Comparison of ENCODE assay signal across 1 cellular context in the genomic region with DNA sequence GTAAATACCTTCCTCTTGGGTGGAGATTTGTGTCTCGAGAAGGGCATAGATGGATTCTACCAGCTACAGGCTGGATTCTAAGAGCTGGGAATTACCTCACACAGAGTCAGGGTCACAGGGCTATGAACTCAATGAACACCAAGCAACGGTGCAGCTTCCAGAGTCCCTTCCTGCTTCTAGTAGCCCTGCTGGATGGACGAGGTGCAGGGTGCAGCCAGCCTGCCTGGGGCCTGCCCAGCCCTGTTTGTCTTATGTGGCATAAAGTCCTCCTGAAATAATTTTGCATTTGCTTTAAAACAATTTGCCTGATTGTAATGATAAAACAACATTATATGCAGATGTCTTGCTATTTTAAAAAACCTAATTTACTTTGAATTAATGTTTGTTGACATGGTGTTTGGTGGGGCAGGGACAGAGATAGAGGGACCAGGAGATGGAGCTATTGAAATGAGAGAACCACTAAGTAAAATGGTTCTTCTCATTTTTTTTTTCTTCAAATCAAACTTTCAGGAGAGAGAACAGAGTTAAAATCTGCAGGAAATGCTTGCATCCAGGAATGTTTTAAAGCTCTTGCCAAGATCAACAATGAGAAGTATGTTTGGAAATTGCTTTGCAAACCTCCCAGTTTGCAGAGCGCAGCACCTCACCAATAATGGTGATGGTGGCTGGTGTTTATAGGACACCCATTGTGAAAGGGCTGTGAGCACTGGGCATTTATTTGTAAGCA.
TF ChIP-seq lines count a peak whose summit lies in the region.

No MANE protein-coding gene starts in this region.

TF ChIP-seq in K562, 482 proteins besides CTCF, POLR2A, EP300 and RAD21 (continued from another document):
- TF ChIP-seq, protein P1, sequence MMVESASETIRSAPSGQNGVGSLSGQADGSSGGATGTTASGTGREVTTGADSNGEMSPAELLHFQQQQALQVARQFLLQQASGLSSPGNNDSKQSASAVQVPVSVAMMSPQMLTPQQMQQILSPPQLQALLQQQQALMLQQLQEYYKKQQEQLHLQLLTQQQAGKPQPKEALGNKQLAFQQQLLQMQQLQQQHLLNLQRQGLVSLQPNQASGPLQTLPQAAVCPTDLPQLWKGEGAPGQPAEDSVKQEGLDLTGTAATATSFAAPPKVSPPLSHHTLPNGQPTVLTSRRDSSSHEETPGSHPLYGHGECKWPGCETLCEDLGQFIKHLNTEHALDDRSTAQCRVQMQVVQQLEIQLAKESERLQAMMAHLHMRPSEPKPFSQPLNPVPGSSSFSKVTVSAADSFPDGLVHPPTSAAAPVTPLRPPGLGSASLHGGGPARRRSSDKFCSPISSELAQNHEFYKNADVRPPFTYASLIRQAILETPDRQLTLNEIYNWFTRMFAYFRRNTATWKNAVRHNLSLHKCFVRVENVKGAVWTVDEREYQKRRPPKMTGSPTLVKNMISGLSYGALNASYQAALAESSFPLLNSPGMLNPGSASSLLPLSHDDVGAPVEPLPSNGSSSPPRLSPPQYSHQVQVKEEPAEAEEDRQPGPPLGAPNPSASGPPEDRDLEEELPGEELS (CRISPR knock-in tag; IDR thresholded peaks at IDR 0.05; ENCODE audit: borderline replicate concordance) = no peak
- 0 out of 2 replicates have a peak, but pooled peaks have one; percentile 7 for TF ChIP-seq PHF8 (IDR thresholded peaks at IDR 0.05; ENCODE audit: borderline replicate concordance, low read length)
